14 cellular contexts compared by ENCODE assay signal in the genomic region with DNA sequence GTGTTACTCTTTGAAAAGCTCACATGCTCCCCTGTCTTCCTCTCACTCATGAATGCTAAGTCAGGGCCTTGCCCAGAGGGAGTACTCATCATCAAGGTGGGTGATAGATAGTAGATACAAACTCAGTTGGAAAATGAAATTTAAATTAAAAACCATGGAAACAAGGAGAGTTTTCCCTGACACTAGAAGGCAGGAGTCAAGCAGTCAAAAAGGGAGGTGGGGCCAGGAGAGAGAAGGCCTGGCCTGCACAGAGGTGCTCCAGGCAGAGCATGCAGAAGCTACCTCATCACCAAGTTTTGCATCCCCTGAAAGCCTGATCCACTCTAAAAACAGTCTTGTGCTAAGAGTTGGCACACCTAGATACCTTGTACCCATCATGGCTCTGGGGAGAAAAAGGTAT.
DNase-seq lines count a peak whose midpoint lies in the region; ATAC-seq and TF ChIP-seq lines count a peak whose summit lies in the region.
"Had no signal": no experiment of that assay in that cellular context is flagged by ENCODE, and none has a peak within 500 bp of the region (broad histone marks: within the 10 kb centered on the region; RNA-seq: fewer than 3 reads in every experiment).

No MANE protein-coding gene starts in this region.

- no peaks in the 10 kb centered on the region for H3K36me3 ChIP-seq in effector memory CD4-positive, alpha-beta T cell (ENCODE audit: control insufficient read depth, insufficient read depth, low read length)
- no peaks in the 10 kb centered on the region for H3K36me3 ChIP-seq in SJCRH30
- H3K36me3 ChIP-seq: adrenal gland, uterus had no signal

- no peaks in the 10 kb centered on the region for H3K9me3 ChIP-seq in effector memory CD4-positive, alpha-beta T cell (ENCODE audit: control insufficient read depth, low read length)
- H3K9me3 ChIP-seq in SJCRH30 (replicated peaks): no peaks in the 10 kb centered on the region
- H3K9me3 ChIP-seq: adrenal gland, uterus had no signal

- H3K4me3 ChIP-seq in HFF-Myc (replicated peaks; ENCODE audit: low read depth, low read length) (no peak overlapping the region), SJCRH30 (no peak overlapping the region)
- H3K4me3 ChIP-seq in effector memory CD4-positive, alpha-beta T cell (ENCODE audit: insufficient read depth, low read depth, low read length, poor library complexity, severe bottlenecking): no peak overlapping the region
- H3K4me3 ChIP-seq: adrenal gland, uterus had no signal

- no peaks in the 10 kb centered on the region for H3K4me1 ChIP-seq in effector memory CD4-positive, alpha-beta T cell (ENCODE audit: control insufficient read depth, insufficient read depth, low read length, poor library complexity, severe bottlenecking)
- H3K4me1 ChIP-seq in SJCRH30: no peaks in the 10 kb centered on the region
- H3K4me1 ChIP-seq: adrenal gland, uterus had no signal

- no peaks in the 10 kb centered on the region for H3K27me3 ChIP-seq in effector memory CD4-positive, alpha-beta T cell (replicated peaks; ENCODE audit: control insufficient read depth, insufficient read depth, low read length, poor library complexity, severe bottlenecking)
- H3K27me3 ChIP-seq in SJCRH30: no peaks in the 10 kb centered on the region
- H3K27me3 ChIP-seq: adrenal gland, uterus had no signal

- DNase-seq in DMS53 (lab: John Stamatoyannopoulos, UW) (peak; percentile 80), HFF-Myc (ENCODE audit: extremely low read depth, low read depth) (no peak), amniotic epithelial cell (ENCODE audit: low read depth) (peak; percentile 6), left kidney (ENCODE audit: low read depth, low spot score) (peak; percentile 27), omental fat pad (ENCODE audit: low spot score) (no peak), SJCRH30 (no peak)
- DNase-seq in stimulated activated CD4-positive, alpha-beta T cell treated with anti-CD3 and anti-CD28 coated beads, Interleukin-2, amount 100 ng/mL, for 48 hours: no peak
- no peak for DNase-seq in effector memory CD4-positive, alpha-beta T cell
- DNase-seq: activated CD4-positive, alpha-beta memory T cell treated with anti-CD3 and anti-CD28 coated beads for 36 hours; DMS79 treated with DMSO at 0.1 percent for 48 hours; naive thymus-derived CD8-positive, alpha-beta T cell; RPMI8226; uterus had no signal

- TF ChIP-seq CTCF in HFF-Myc (IDR thresholded peaks at IDR 0.05; ENCODE audit: low read depth, low read length, missing control alignments) (peak; percentile 22), omental fat pad (IDR thresholded peaks at IDR 0.05) (no peak)

- ATAC-seq in omental fat pad (ENCODE audit: low FRiP score): no peak
- ATAC-seq: naive thymus-derived CD8-positive, alpha-beta T cell had no signal

- H3K27ac ChIP-seq in effector memory CD4-positive, alpha-beta T cell (ENCODE audit: insufficient read depth, low read length, poor library complexity, severe bottlenecking): no peak overlapping the region
- no peak overlapping the region for H3K27ac ChIP-seq in SJCRH30
- H3K27ac ChIP-seq: adrenal gland, uterus had no signal

Comparison
In these comparisons a context has a peak if more than half of its experiments do, and no peak if none do; other contexts are left out.
1. DNase-seq: peak in DMS53 (single experiment), amniotic epithelial cell (single experiment) and left kidney (single experiment); none in HFF-Myc (single experiment), stimulated activated CD4-positive, alpha-beta T cell treated with anti-CD3 and anti-CD28 coated beads, Interleukin-2, amount 100 ng/mL, for 48 hours (0 of 2), omental fat pad (single experiment), effector memory CD4-positive, alpha-beta T cell (0 of 3) and SJCRH30 (0 of 2).